Comparison of ENCODE assay signal across 8 cellular contexts in genomic region chr9:28073278-28073677, GRCh38.
DNase-seq lines count a peak whose midpoint lies in the region; ATAC-seq, FAIRE-seq and TF ChIP-seq lines count a peak whose summit lies in the region.

No MANE protein-coding gene starts in this region.

- H3K36me3 ChIP-seq in breast epithelium: no peaks in the 10 kb centered on the region
- no peaks in the 10 kb centered on the region for H3K36me3 ChIP-seq in bronchial epithelial cell (ENCODE audit: control insufficient read depth, insufficient read depth, low read length)

- no peaks in the 10 kb centered on the region for H3K27me3 ChIP-seq in breast epithelium
- no peaks in the 10 kb centered on the region for H3K27me3 ChIP-seq in bronchial epithelial cell (ENCODE audit: control insufficient read depth, insufficient read depth, low read length)

- no peaks in the 10 kb centered on the region for H3K9me3 ChIP-seq in breast epithelium

- H3K36me3 Mint-ChIP-seq in MCF 10A (ENCODE audit: insufficient read depth, unreplicated experiment) (no peaks in the 10 kb centered on the region), mesothelial cell of epicardium (no peaks in the 10 kb centered on the region), natural killer cell (peaks cover 7% of the 10 kb centered on the region)
- no peaks in the 10 kb centered on the region for H3K36me3 Mint-ChIP-seq in activated CD4-positive, alpha-beta memory T cell treated with anti-CD3 and anti-CD28 coated beads, Interleukin-2, amount 10 ng/mL, durations not matched to agents 7 days and 5 days (ENCODE audit: low read depth)

- H3K9me3 Mint-ChIP-seq in MCF 10A (ENCODE audit: unreplicated experiment) (no peaks in the 10 kb centered on the region), mesothelial cell of epicardium (no peaks in the 10 kb centered on the region), natural killer cell (peaks cover 0 to 4% of the 10 kb centered on the region in 2 donors)
- H3K9me3 Mint-ChIP-seq in activated CD4-positive, alpha-beta memory T cell treated with anti-CD3 and anti-CD28 coated beads, Interleukin-2, amount 10 ng/mL, durations not matched to agents 7 days and 5 days: no peaks in the 10 kb centered on the region

- TF ChIP-seq POLR2A in breast epithelium (IDR thresholded peaks at IDR 0.05): no peak

- H3K27ac ChIP-seq in breast epithelium: no peak overlapping the region

- BruUV-seq in MCF 10A (replicated peaks; lab: Mats Ljungman, UMichigan): no TSS peak

- CTCF ChIA-PET in MCF 10A (lab: Yijun Ruan, JAX): interaction anchor here (0.5 to 10.4 kb wide), 31 partner anchors 10 to 1141 kb away, joined by 3 to 179 read pairs (median 4); no protein-coding TSS in a partner anchor
- CTCF ChIA-PET in activated CD4-positive, alpha-beta memory T cell treated with anti-CD3 and anti-CD28 coated beads, Interleukin-2, amount 10 ng/mL, durations not matched to agents 7 days and 5 days (lab: Charles Lee): interaction anchor here (1.5 kb wide), 1 partner anchor 346 kb away, joined by 5 read pairs; no protein-coding TSS in a partner anchor

- H3K4me3 ChIP-seq in breast epithelium (no peak overlapping the region), bronchial epithelial cell (ENCODE audit: low read depth, low read length) (no peak overlapping the region)

- POLR2A ChIA-PET in MCF 10A (lab: Yijun Ruan, JAX): interaction anchor here (0.5 to 1.2 kb wide), 4 partner anchors 13 to 1261 kb away, joined by 3 to 5 read pairs (median 3); partner anchors contain the start of gene MOB3B
- POLR2A ChIA-PET in activated CD4-positive, alpha-beta memory T cell treated with anti-CD3 and anti-CD28 coated beads, Interleukin-2, amount 10 ng/mL, durations not matched to agents 7 days and 5 days (lab: Charles Lee): no interaction called here

- H3K27ac Mint-ChIP-seq in MCF 10A (ENCODE audit: low read depth, unreplicated experiment) (no peak overlapping the region), mesothelial cell of epicardium (no peak overlapping the region), natural killer cell (no peak overlapping the region)
- H3K27ac Mint-ChIP-seq in activated CD4-positive, alpha-beta memory T cell treated with anti-CD3 and anti-CD28 coated beads, Interleukin-2, amount 10 ng/mL, durations not matched to agents 7 days and 5 days: no peak overlapping the region

- H3K4me1 ChIP-seq in breast epithelium: no peaks in the 10 kb centered on the region

- DNase-seq in MCF 10A (ENCODE audit: unreplicated experiment) (peak; percentile 65), breast epithelium (ENCODE audit: low spot score in 2 of 2) (no peak), NCI-H1694 treated with DMSO at 0.1 percent for 48 hours (lab: John Stamatoyannopoulos, UW) (peak; percentile 71), bronchial epithelial cell (ENCODE audit: low read depth) (peak; percentile 56), mesothelial cell of epicardium (ENCODE audit: low spot score in 2 of 2, unreplicated experiment in 2 of 2) (no peak), HCEC 1CT (no peak), natural killer cell (no peak)
- no peak for DNase-seq in activated CD4-positive, alpha-beta memory T cell treated with anti-CD3 and anti-CD28 coated beads, Interleukin-2, amount 10 ng/mL, durations not matched to agents 7 days and 5 days

- H3K4me3 Mint-ChIP-seq in MCF 10A (ENCODE audit: unreplicated experiment): no peak overlapping the region
- H3K4me3 Mint-ChIP-seq in mesothelial cell of epicardium: no peak overlapping the region
- no peak overlapping the region for H3K4me3 Mint-ChIP-seq in natural killer cell
- no peak overlapping the region for H3K4me3 Mint-ChIP-seq in activated CD4-positive, alpha-beta memory T cell treated with anti-CD3 and anti-CD28 coated beads, Interleukin-2, amount 10 ng/mL, durations not matched to agents 7 days and 5 days

- no peak for FAIRE-seq in bronchial epithelial cell (lab: Jason Lieb, UNC)

- intact Hi-C loops in MCF 10A (cut with micrococcal nuclease) (loop anchor here (1.0 to 10.0 kb wide), 4 partner anchors 347 to 1142 kb away; partner anchors contain the start of genes C9orf72 and LINGO2), breast epithelium (cut with DNase I; ENCODE audit: low total_unique reads) (no loop called here), natural killer cell (cut with micrococcal nuclease) (no loop called here)

- peaks cover 17% of the 10 kb centered on the region for H3K27me3 Mint-ChIP-seq in MCF 10A (ENCODE audit: insufficient read depth, unreplicated experiment)
- H3K27me3 Mint-ChIP-seq in mesothelial cell of epicardium (ENCODE audit: low read depth): no peaks in the 10 kb centered on the region
- no peaks in the 10 kb centered on the region for H3K27me3 Mint-ChIP-seq in natural killer cell (ENCODE audit: low read depth in 2 of 2)
- H3K27me3 Mint-ChIP-seq in activated CD4-positive, alpha-beta memory T cell treated with anti-CD3 and anti-CD28 coated beads, Interleukin-2, amount 10 ng/mL, durations not matched to agents 7 days and 5 days: no peaks in the 10 kb centered on the region

- ATAC-seq in natural killer cell: no peak

- H3K4me1 Mint-ChIP-seq in MCF 10A (ENCODE audit: insufficient read depth, unreplicated experiment) (no peaks in the 10 kb centered on the region), mesothelial cell of epicardium (peaks cover 3% of the 10 kb centered on the region), natural killer cell (no peaks in the 10 kb centered on the region)
- H3K4me1 Mint-ChIP-seq in activated CD4-positive, alpha-beta memory T cell treated with anti-CD3 and anti-CD28 coated beads, Interleukin-2, amount 10 ng/mL, durations not matched to agents 7 days and 5 days: no peaks in the 10 kb centered on the region

- TF ChIP-seq CTCF in MCF 10A (IDR thresholded peaks at IDR 0.05; ENCODE audit: unreplicated experiment) (peak; percentile 75), breast epithelium (IDR thresholded peaks at IDR 0.05) (peak in 1 of 3 donors; percentile 51), bronchial epithelial cell (IDR thresholded peaks at IDR 0.05; ENCODE audit: insufficient read depth, low read length, severe bottlenecking) (peak; percentile 53), mesothelial cell of epicardium (IDR thresholded peaks at IDR 0.05; ENCODE audit: unreplicated experiment) (peak; percentile 43), natural killer cell (IDR thresholded peaks at IDR 0.05) (no peak)

Comparison
In these comparisons a context has a peak if more than half of its experiments do, and no peak if none do; other contexts are left out.
1. DNase-seq: peak in MCF 10A (single experiment), NCI-H1694 treated with DMSO at 0.1 percent for 48 hours (single experiment) and bronchial epithelial cell (single experiment); none in breast epithelium (0 of 2), mesothelial cell of epicardium (0 of 2), HCEC 1CT (single experiment), natural killer cell (single experiment) and activated CD4-positive, alpha-beta memory T cell treated with anti-CD3 and anti-CD28 coated beads, Interleukin-2, amount 10 ng/mL, durations not matched to agents 7 days and 5 days (single experiment).